1 cellular context compared by ENCODE assay signal in the genomic region with DNA sequence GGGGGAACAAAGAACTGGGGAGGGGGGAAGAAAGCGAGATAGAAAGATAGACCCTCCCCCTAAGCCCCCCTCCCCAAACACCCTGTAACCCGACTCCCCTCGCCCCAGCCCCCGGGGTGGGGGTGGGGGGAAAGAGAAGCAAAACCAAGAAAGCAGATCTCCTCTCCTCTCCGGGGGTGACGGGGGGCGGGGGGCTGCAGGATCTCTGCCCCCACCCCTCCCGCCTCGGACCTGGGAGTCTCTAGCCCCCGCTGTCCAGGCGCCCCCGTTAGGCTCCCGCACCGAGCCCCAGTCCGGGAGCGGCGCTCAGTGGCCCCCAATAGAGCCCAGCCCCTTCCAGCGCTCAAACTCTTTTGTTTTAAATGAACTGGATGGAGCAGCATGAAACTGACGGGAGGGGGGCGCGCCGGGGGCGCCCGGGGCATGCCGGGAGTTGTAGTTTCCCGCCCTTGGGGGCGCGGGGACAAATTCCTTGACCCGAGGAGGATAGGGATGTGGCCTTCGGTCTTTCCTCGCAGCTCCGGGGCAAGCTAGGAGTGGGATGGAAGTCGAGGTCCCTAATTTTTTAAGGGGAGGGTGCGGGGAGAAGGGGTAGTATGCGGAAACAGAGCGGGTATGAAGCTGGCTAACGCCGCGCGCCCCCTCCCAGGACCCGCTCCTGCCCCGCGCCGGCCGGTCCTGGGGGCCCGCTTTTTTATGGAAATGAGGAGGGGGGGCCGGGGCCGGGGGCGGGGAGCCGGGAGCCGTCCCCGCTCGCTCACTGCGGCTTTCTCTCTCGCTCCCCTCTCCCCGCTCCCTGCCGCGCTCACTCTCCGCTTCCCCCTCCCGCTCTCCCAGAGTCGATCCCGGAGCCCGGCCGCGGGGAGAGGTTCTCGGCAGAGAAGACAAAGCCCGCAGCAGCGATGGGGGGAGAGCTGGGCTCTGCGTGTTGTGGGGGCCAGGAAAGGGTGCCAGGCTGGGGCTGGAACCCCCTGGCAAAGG.
A peak's percentile ranks its signal among the peaks of the same experiment; 100 is the strongest.
TF ChIP-seq lines count a peak whose summit lies in the region.

A gene with protein sequence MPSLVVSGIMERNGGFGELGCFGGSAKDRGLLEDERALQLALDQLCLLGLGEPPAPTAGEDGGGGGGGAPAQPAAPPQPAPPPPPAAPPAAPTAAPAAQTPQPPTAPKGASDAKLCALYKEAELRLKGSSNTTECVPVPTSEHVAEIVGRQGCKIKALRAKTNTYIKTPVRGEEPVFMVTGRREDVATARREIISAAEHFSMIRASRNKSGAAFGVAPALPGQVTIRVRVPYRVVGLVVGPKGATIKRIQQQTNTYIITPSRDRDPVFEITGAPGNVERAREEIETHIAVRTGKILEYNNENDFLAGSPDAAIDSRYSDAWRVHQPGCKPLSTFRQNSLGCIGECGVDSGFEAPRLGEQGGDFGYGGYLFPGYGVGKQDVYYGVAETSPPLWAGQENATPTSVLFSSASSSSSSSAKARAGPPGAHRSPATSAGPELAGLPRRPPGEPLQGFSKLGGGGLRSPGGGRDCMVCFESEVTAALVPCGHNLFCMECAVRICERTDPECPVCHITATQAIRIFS (minus strand): TSS at position 355 of the 981 bp plus-strand sequence. CDS start 467 bp downstream, outside the sequence.

TF ChIP-seq in HepG2, 621 proteins besides CTCF, POLR2A, EP300 and RAD21 (continued from another document and continues in another):
- TF ChIP-seq, protein P1, sequence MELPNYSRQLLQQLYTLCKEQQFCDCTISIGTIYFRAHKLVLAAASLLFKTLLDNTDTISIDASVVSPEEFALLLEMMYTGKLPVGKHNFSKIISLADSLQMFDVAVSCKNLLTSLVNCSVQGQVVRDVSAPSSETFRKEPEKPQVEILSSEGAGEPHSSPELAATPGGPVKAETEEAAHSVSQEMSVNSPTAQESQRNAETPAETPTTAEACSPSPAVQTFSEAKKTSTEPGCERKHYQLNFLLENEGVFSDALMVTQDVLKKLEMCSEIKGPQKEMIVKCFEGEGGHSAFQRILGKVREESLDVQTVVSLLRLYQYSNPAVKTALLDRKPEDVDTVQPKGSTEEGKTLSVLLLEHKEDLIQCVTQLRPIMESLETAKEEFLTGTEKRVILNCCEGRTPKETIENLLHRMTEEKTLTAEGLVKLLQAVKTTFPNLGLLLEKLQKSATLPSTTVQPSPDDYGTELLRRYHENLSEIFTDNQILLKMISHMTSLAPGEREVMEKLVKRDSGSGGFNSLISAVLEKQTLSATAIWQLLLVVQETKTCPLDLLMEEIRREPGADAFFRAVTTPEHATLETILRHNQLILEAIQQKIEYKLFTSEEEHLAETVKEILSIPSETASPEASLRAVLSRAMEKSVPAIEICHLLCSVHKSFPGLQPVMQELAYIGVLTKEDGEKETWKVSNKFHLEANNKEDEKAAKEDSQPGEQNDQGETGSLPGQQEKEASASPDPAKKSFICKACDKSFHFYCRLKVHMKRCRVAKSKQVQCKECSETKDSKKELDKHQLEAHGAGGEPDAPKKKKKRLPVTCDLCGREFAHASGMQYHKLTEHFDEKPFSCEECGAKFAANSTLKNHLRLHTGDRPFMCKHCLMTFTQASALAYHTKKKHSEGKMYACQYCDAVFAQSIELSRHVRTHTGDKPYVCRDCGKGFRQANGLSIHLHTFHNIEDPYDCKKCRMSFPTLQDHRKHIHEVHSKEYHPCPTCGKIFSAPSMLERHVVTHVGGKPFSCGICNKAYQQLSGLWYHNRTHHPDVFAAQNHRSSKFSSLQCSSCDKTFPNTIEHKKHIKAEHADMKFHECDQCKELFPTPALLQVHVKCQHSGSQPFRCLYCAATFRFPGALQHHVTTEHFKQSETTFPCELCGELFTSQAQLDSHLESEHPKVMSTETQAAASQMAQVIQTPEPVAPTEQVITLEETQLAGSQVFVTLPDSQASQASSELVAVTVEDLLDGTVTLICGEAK (IDR thresholded peaks at IDR 0.05): no peak
- TF ChIP-seq, protein P1 (CRISPR knock-in tag; IDR thresholded peaks at IDR 0.05): peak; percentile 66
- no peak for TF ChIP-seq MAFF (IDR thresholded peaks at IDR 0.05; ENCODE audit: low read depth, low read length)
- no peak for TF ChIP-seq ZNF34 (CRISPR knock-in tag; IDR thresholded peaks at IDR 0.05; ENCODE audit: borderline replicate concordance)
- TF ChIP-seq, protein P2, sequence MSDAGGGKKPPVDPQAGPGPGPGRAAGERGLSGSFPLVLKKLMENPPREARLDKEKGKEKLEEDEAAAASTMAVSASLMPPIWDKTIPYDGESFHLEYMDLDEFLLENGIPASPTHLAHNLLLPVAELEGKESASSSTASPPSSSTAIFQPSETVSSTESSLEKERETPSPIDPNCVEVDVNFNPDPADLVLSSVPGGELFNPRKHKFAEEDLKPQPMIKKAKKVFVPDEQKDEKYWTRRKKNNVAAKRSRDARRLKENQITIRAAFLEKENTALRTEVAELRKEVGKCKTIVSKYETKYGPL (CRISPR knock-in tag; IDR thresholded peaks at IDR 0.05): no peak
- no peak for TF ChIP-seq WIZ (CRISPR knock-in tag; IDR thresholded peaks at IDR 0.05)
- TF ChIP-seq, protein P3, sequence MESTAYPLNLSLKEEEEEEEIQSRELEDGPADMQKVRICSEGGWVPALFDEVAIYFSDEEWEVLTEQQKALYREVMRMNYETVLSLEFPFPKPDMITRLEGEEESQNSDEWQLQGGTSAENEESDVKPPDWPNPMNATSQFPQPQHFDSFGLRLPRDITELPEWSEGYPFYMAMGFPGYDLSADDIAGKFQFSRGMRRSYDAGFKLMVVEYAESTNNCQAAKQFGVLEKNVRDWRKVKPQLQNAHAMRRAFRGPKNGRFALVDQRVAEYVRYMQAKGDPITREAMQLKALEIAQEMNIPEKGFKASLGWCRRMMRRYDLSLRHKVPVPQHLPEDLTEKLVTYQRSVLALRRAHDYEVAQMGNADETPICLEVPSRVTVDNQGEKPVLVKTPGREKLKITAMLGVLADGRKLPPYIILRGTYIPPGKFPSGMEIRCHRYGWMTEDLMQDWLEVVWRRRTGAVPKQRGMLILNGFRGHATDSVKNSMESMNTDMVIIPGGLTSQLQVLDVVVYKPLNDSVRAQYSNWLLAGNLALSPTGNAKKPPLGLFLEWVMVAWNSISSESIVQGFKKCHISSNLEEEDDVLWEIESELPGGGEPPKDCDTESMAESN (CRISPR knock-in tag; conservative IDR thresholded peaks at IDR 0.05): no peak
- TF ChIP-seq, protein P4, sequence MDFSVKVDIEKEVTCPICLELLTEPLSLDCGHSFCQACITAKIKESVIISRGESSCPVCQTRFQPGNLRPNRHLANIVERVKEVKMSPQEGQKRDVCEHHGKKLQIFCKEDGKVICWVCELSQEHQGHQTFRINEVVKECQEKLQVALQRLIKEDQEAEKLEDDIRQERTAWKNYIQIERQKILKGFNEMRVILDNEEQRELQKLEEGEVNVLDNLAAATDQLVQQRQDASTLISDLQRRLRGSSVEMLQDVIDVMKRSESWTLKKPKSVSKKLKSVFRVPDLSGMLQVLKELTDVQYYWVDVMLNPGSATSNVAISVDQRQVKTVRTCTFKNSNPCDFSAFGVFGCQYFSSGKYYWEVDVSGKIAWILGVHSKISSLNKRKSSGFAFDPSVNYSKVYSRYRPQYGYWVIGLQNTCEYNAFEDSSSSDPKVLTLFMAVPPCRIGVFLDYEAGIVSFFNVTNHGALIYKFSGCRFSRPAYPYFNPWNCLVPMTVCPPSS (IDR thresholded peaks at IDR 0.05): no peak
- TF ChIP-seq HDAC1 (CRISPR knock-in tag; IDR thresholded peaks at IDR 0.05): peak; percentile 37; the same call in 1 of the 2 replicates
- peak; percentile 87; the same call in 2 of the 3 replicates for TF ChIP-seq MXI1 (IDR thresholded peaks at IDR 0.05; ENCODE audit: borderline replicate concordance, low read depth, low read length)
- TF ChIP-seq ZBTB7B (CRISPR knock-in tag; IDR thresholded peaks at IDR 0.05): peak; percentile 71
- TF ChIP-seq, protein P5, sequence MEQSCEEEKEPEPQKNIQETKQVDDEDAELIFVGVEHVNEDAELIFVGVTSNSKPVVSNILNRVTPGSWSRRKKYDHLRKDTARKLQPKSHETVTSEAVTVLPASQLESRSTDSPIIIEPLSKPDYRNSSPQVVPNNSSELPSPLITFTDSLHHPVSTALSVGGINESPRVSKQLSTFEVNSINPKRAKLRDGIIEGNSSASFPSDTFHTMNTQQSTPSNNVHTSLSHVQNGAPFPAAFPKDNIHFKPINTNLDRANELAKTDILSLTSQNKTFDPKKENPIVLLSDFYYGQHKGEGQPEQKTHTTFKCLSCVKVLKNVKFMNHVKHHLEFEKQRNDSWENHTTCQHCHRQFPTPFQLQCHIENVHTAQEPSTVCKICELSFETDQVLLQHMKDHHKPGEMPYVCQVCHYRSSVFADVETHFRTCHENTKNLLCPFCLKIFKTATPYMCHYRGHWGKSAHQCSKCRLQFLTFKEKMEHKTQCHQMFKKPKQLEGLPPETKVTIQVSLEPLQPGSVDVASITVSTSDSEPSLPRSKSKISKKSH (CRISPR knock-in tag; IDR thresholded peaks at IDR 0.05; ENCODE audit: borderline replicate concordance): no peak; the same call in 1 of the 2 replicates
- TF ChIP-seq HHEX (CRISPR knock-in tag; IDR thresholded peaks at IDR 0.05): no peak
- TF ChIP-seq ZNF350 (CRISPR knock-in tag; IDR thresholded peaks at IDR 0.05; ENCODE audit: borderline replicate concordance, low read depth): no peak
- TF ChIP-seq ZNF558 (CRISPR knock-in tag; IDR thresholded peaks at IDR 0.05; ENCODE audit: borderline replicate concordance): no peak
- TF ChIP-seq MXD4 (CRISPR knock-in tag; IDR thresholded peaks at IDR 0.05): 0 out of 2 replicates have a peak, but pooled peaks have one; percentile 23
- TF ChIP-seq POLR2AphosphoS2 (IDR thresholded peaks at IDR 0.05; ENCODE audit: low read depth, low read length): no peak
- no peak for TF ChIP-seq PHB2 (IDR thresholded peaks at IDR 0.05; ENCODE audit: partially characterized antibody)
- TF ChIP-seq, protein P6, sequence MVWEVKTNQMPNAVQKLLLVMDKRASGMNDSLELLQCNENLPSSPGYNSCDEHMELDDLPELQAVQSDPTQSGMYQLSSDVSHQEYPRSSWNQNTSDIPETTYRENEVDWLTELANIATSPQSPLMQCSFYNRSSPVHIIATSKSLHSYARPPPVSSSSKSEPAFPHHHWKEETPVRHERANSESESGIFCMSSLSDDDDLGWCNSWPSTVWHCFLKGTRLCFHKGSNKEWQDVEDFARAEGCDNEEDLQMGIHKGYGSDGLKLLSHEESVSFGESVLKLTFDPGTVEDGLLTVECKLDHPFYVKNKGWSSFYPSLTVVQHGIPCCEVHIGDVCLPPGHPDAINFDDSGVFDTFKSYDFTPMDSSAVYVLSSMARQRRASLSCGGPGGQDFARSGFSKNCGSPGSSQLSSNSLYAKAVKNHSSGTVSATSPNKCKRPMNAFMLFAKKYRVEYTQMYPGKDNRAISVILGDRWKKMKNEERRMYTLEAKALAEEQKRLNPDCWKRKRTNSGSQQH (CRISPR knock-in tag; IDR thresholded peaks at IDR 0.05; ENCODE audit: low read depth): peak; percentile 55; the same call in 1 of the 2 replicates
- no peak for TF ChIP-seq TAF1 (CRISPR knock-in tag; IDR thresholded peaks at IDR 0.05)
- no peak for TF ChIP-seq KLF6 (CRISPR knock-in tag; IDR thresholded peaks at IDR 0.05)
- no peak for TF ChIP-seq HOXA7 (CRISPR knock-in tag; IDR thresholded peaks at IDR 0.05)
- TF ChIP-seq, protein P7, sequence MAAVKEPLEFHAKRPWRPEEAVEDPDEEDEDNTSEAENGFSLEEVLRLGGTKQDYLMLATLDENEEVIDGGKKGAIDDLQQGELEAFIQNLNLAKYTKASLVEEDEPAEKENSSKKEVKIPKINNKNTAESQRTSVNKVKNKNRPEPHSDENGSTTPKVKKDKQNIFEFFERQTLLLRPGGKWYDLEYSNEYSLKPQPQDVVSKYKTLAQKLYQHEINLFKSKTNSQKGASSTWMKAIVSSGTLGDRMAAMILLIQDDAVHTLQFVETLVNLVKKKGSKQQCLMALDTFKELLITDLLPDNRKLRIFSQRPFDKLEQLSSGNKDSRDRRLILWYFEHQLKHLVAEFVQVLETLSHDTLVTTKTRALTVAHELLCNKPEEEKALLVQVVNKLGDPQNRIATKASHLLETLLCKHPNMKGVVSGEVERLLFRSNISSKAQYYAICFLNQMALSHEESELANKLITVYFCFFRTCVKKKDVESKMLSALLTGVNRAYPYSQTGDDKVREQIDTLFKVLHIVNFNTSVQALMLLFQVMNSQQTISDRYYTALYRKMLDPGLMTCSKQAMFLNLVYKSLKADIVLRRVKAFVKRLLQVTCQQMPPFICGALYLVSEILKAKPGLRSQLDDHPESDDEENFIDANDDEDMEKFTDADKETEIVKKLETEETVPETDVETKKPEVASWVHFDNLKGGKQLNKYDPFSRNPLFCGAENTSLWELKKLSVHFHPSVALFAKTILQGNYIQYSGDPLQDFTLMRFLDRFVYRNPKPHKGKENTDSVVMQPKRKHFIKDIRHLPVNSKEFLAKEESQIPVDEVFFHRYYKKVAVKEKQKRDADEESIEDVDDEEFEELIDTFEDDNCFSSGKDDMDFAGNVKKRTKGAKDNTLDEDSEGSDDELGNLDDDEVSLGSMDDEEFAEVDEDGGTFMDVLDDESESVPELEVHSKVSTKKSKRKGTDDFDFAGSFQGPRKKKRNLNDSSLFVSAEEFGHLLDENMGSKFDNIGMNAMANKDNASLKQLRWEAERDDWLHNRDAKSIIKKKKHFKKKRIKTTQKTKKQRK (IDR thresholded peaks at IDR 0.05; ENCODE audit: low read length): no peak
- TF ChIP-seq MED1 (CRISPR knock-in tag; IDR thresholded peaks at IDR 0.05): 0 out of 2 replicates have a peak, but pooled peaks have one; percentile 14
- no peak for TF ChIP-seq ZNF24 (IDR thresholded peaks at IDR 0.05)
